4 cellular contexts compared by ENCODE assay signal in genomic region chr16:51716195-51716594, GRCh38.
TF ChIP-seq lines count a peak whose summit lies in the region.

No MANE protein-coding gene starts in this region.

TF ChIP-seq in HepG2, 621 proteins besides CTCF, POLR2A, EP300 and RAD21:
- peak; percentile 83 for TF ChIP-seq CEBPB (IDR thresholded peaks at IDR 0.05; ENCODE audit: borderline replicate concordance, low read depth, low read length)
- TF ChIP-seq ZNF441 (CRISPR knock-in tag; IDR thresholded peaks at IDR 0.05; ENCODE audit: borderline replicate concordance) = no peak
TF ChIP-seq in HepG2: peak in this region for 1.

TF ChIP-seq in IMR-90, 13 proteins besides CTCF, POLR2A, EP300 and RAD21:
- TF ChIP-seq NFE2L2 (IDR thresholded peaks at IDR 0.05; ENCODE audit: low read depth, low read length) (no peak), CEBPB (IDR thresholded peaks at IDR 0.05; ENCODE audit: low read depth, low read length) (peak; percentile 60)

TF ChIP-seq in K562, 482 proteins besides CTCF, POLR2A, EP300 and RAD21:
- no peak for TF ChIP-seq CEBPG (CRISPR knock-in tag; IDR thresholded peaks at IDR 0.05)
- peak in 1 of 2 experiments; percentile 30; a peak in 1 of 4 replicates for TF ChIP-seq CEBPG (tag; conservative IDR thresholded peaks at IDR 0.05 in 1 of 2, IDR thresholded peaks at IDR 0.05 in 1 of 2)
- TF ChIP-seq ZNF384 (IDR thresholded peaks at IDR 0.05; ENCODE audit: low read depth, low read length) = no peak
- no peak for TF ChIP-seq RERE (CRISPR knock-in tag; IDR thresholded peaks at IDR 0.05; ENCODE audit: borderline replicate concordance)
- TF ChIP-seq EZH2 (IDR thresholded peaks at IDR 0.05; ENCODE audit: borderline replicate concordance, low read depth, low read length) = no peak
- TF ChIP-seq MIER1 (IDR thresholded peaks at IDR 0.05; ENCODE audit: low read depth) = no peak
- TF ChIP-seq THAP7 (CRISPR knock-in tag; IDR thresholded peaks at IDR 0.05) = no peak
- TF ChIP-seq ZNF584 (CRISPR knock-in tag; IDR thresholded peaks at IDR 0.05; ENCODE audit: low read depth) = no peak
- TF ChIP-seq PHB (CRISPR knock-in tag; IDR thresholded peaks at IDR 0.05) = no peak
- TF ChIP-seq SNAPC5 (CRISPR knock-in tag; IDR thresholded peaks at IDR 0.05) = no peak
- TF ChIP-seq TCFL5 (CRISPR knock-in tag; conservative IDR thresholded peaks at IDR 0.05) = no peak
- peak; percentile 26; the same call in 1 of the 2 replicates for TF ChIP-seq CEBPB (tag; IDR thresholded peaks at IDR 0.05)
- TF ChIP-seq CTCFL (IDR thresholded peaks at IDR 0.05; ENCODE audit: borderline replicate concordance, insufficient read depth, low read depth, low read length, poor library complexity, severe bottlenecking) = no peak

TF ChIP-seq in H1, 55 proteins besides CTCF, POLR2A, EP300 and RAD21:
- no peak for TF ChIP-seq CHD1 (IDR thresholded peaks at IDR 0.05; ENCODE audit: low read depth, low read length)
- peak; percentile 33; the same call in 1 of the 2 replicates for TF ChIP-seq CEBPB (IDR thresholded peaks at IDR 0.05; ENCODE audit: low read depth, low read length)
